Comparison of ENCODE assay signal across 8 cellular contexts in the genomic region with DNA sequence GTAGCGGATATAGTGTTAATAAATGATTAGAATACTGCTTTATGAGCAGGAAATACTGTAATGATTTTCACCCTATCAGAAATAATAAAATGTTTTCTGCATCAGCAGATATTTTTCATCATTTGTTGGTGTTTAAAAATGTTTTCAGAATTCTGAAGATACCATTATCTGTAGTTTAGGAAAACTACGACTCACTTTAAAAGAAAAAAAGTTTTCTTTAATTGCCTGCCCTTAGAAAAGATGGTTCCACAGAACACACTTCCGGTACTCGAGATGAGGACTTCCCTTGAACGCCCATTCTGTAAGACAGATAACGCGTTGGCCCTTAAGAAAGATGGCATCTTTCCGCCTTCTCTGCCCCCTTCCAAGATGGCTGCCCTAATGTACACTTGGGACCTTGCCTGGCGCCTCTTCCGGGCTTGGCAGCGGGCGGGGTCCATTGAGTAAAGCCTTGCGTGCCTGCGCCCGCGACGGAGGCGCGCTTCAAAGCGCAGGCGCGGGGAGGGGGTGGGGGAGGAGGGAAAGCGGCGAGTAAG. TPM values are rescaled to one million over a fixed set of nuclear protein-coding genes. Genes with fewer than 3 reads are reported as not detected.
A peak's percentile ranks its signal among the peaks of the same experiment; 100 is the strongest.
DNase-seq lines count a peak whose midpoint lies in the region; ATAC-seq lines count a peak whose summit lies in the region.

A gene with protein sequence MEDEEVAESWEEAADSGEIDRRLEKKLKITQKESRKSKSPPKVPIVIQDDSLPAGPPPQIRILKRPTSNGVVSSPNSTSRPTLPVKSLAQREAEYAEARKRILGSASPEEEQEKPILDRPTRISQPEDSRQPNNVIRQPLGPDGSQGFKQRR (plus strand): TSS at position 521 of the 536 bp plus-strand sequence. CDS start 16 bp downstream, outside the sequence.

- ATAC-seq in GM19043 (IDR thresholded peaks at IDR 0.05; ENCODE audit: low read depth, unreplicated experiment) (peak; percentile 75), HG03432 (IDR thresholded peaks at IDR 0.05; ENCODE audit: unreplicated experiment) (peak; percentile 77)

- peak; percentile 97 for DNase-seq in AG08395 (ENCODE audit: low spot score)
- peak; percentile 97 for DNase-seq in NCI-H460 (ENCODE audit: extremely low read depth, low read depth)
- peak; percentile 90 for DNase-seq in activated CD4-positive, CD25-positive, alpha-beta regulatory T cell treated with anti-CD3 and anti-CD28 coated beads, Interleukin-2, amount 50 U/mL, for 72 hours
- peak; percentile 99 for DNase-seq in cerebellar cortex (ENCODE audit: low spot score)
- peak; percentile 100 for DNase-seq in iris pigment epithelial cell (ENCODE audit: low read depth)
- peak; percentile 87 to 89 for DNase-seq in stimulated activated CD4-positive, alpha-beta T cell treated with anti-CD3 and anti-CD28 coated beads, Interleukin-12 subunit alpha, Interleukin-12 subunit beta, amount 100 ng/mL, for 24 hours (ENCODE audit: low read depth in 2 of 2)

RNA-seq across cellular contexts. Expression of the gene that starts here (rescaled TPM):
- 49.0 and 51.4 TPM in 2 replicates for total RNA-seq in NCI-H460 (2014; rRNA removed; shearing (Covaris generic))
- 34.4 and 43.3 TPM in 2 replicates for polyA plus RNA-seq in NCI-H460 (2014; cell fraction: nucleus; rRNA removed)

Comparison
In these comparisons a context has a peak if more than half of its experiments do, and no peak if none do; other contexts are left out.
1. Peak in every context shown above with its lines: DNase-seq and ATAC-seq.